Comparison of ENCODE assay signal across 12 cellular contexts in genomic region chr15:85402195-85402921, GRCh38. TPM values are rescaled to one million over a fixed set of nuclear protein-coding genes. Genes with fewer than 3 reads are reported as not detected.
A peak's percentile ranks its signal among the peaks of the same experiment; 100 is the strongest.
DNase-seq lines count a peak whose midpoint lies in the region; ATAC-seq and TF ChIP-seq lines count a peak whose summit lies in the region.
"Had no signal": no experiment of that assay in that cellular context is flagged by ENCODE, and none has a peak within 500 bp of the region (broad histone marks: within the 10 kb centered on the region; RNA-seq: fewer than 3 reads in every experiment).

No MANE protein-coding gene starts in this region.

- ATAC-seq in Right ventricle myocardium superior (ENCODE audit: poor library complexity), result peak; percentile 28
- no peak for ATAC-seq in HG03025 (IDR thresholded peaks at IDR 0.05; ENCODE audit: low FRiP score, unreplicated experiment)

- peaks cover 88% of the 10 kb centered on the region for H3K4me1 Mint-ChIP-seq in activated T-cell treated with anti-CD3 and anti-CD28 coated beads, Interleukin-2, amount 50 U/mL, for 24 hours (ENCODE audit: low read depth)

- peaks cover 63% of the 10 kb centered on the region for H3F3A ChIP-seq in SU-DHL-6 (ENCODE audit: insufficient read depth)

- H3K9ac ChIP-seq in SU-DHL-6 (ENCODE audit: low read length), result peak overlapping the region; percentile 48
- no peak overlapping the region for H3K9ac ChIP-seq in subcutaneous abdominal adipose tissue (ENCODE audit: low read length in 5 of 5)

- no peaks in the 10 kb centered on the region for H3K9me3 Mint-ChIP-seq in activated T-cell treated with anti-CD3 and anti-CD28 coated beads, Interleukin-2, amount 50 U/mL, for 24 hours

- H3K4me3 Mint-ChIP-seq in activated T-cell treated with anti-CD3 and anti-CD28 coated beads, Interleukin-2, amount 50 U/mL, for 24 hours, result peak overlapping the region; percentile 5

- CTCF ChIA-PET in HEK293T (lab: Yijun Ruan, JAX), result interaction anchor here (0.6 to 3.3 kb wide), 4 partner anchors 9 to 71 kb away, joined by 3 to 15 read pairs (median 6); no protein-coding TSS in a partner anchor

- H3K36me3 ChIP-seq in SU-DHL-6 (ENCODE audit: low read length), result no peaks in the 10 kb centered on the region
- no peaks in the 10 kb centered on the region for H3K36me3 ChIP-seq in subcutaneous abdominal adipose tissue (ENCODE audit: control insufficient read depth in 5 of 5, insufficient read depth in 5 of 5, low read length in 5 of 5)
- H3K36me3 ChIP-seq: BE2C had no signal

- H3K36me3 Mint-ChIP-seq in activated T-cell treated with anti-CD3 and anti-CD28 coated beads, Interleukin-2, amount 50 U/mL, for 24 hours (ENCODE audit: low read depth), result peaks cover 4% of the 10 kb centered on the region

- H3K4me1 ChIP-seq in subcutaneous abdominal adipose tissue (ENCODE audit: control insufficient read depth in 5 of 5, insufficient read depth in 5 of 5, low read length in 5 of 5), result peaks cover 0 to 37% (median 26%) of the 10 kb centered on the region in 5 donors

- H3K79me2 ChIP-seq in SU-DHL-6 (ENCODE audit: insufficient read depth, low read length), result peaks cover 97% of the 10 kb centered on the region

- H3K4me2 ChIP-seq in SU-DHL-6 (ENCODE audit: low read depth, low read length, poor library complexity, severe bottlenecking), result peak overlapping the region; percentile 68

- no peaks in the 10 kb centered on the region for H3K27me3 Mint-ChIP-seq in activated T-cell treated with anti-CD3 and anti-CD28 coated beads, Interleukin-2, amount 50 U/mL, for 24 hours

- peak overlapping the region; percentile 97 for H3K27ac ChIP-seq in SU-DHL-6 (ENCODE audit: low read depth, low read length)
- peak overlapping the region; percentile 12 for H3K27ac ChIP-seq in subcutaneous abdominal adipose tissue (ENCODE audit: low read depth, low read length)

- no peak for DNase-seq in activated T-cell treated with anti-CD3 and anti-CD28 coated beads, Interleukin-2, amount 50 U/mL, for 24 hours
- no peak for DNase-seq in activated T-cell treated with anti-CD3 and anti-CD28 coated beads, Interleukin-2, amount 50 U/mL, for 48 hours
- no peak for DNase-seq in Right ventricle myocardium superior
- DNase-seq in NCI-H446 (lab: John Stamatoyannopoulos, UW), result no peak
- DNase-seq in HEK293T (ENCODE audit: extremely low spot score), result no peak
- DNase-seq: BE2C, midbrain, MM.1S, SIG-M5 had no signal

- H3K9me2 ChIP-seq in SU-DHL-6 (replicated peaks; ENCODE audit: insufficient read depth, low read length), result no peaks in the 10 kb centered on the region

- POLR2A ChIA-PET in HEK293T (lab: Yijun Ruan, JAX), result interaction anchor here (0.9 to 1.1 kb wide), 2 partner anchors 11 to 22 kb away, joined by 4 to 5 read pairs; partner anchors contain the start of gene AKAP13

- H4K20me1 ChIP-seq in SU-DHL-6 (ENCODE audit: low read depth, low read length), result peaks cover 4% of the 10 kb centered on the region

- H3K27me3 ChIP-seq in SU-DHL-6 (ENCODE audit: low read length) (no peaks in the 10 kb centered on the region), subcutaneous abdominal adipose tissue (ENCODE audit: control insufficient read depth in 5 of 5, insufficient read depth in 4 of 5, low read length in 5 of 5) (no peaks in the 10 kb centered on the region)
- H3K27me3 ChIP-seq: BE2C had no signal

- TF ChIP-seq CTCF in SU-DHL-6 (IDR thresholded peaks at IDR 0.05; ENCODE audit: insufficient read depth, low read length, poor library complexity, severe bottlenecking), result no peak

- no peak overlapping the region for H2AFZ ChIP-seq in SU-DHL-6 (ENCODE audit: low read depth, low read length, severe bottlenecking)

- H3K27ac Mint-ChIP-seq in activated T-cell treated with anti-CD3 and anti-CD28 coated beads, Interleukin-2, amount 50 U/mL, for 24 hours, result peak overlapping the region; percentile 77

- H3K9me3 ChIP-seq in SU-DHL-6 (ENCODE audit: insufficient read depth, low read length) (no peaks in the 10 kb centered on the region), subcutaneous abdominal adipose tissue (ENCODE audit: control insufficient read depth in 5 of 5, low read length in 5 of 5) (no peaks in the 10 kb centered on the region)
- H3K9me3 ChIP-seq: BE2C had no signal

- H3K4me3 ChIP-seq in SU-DHL-6 (ENCODE audit: insufficient read depth, low read length, poor library complexity, severe bottlenecking) (peak overlapping the region; percentile 38), subcutaneous abdominal adipose tissue (ENCODE audit: low read depth in 1 of 5, low read length in 5 of 5) (no peak overlapping the region)

- intact Hi-C loops in Right ventricle myocardium superior (cut with DNase I), result no loop called here

TF ChIP-seq in HEK293T, 16 proteins besides CTCF, POLR2A, EP300 and RAD21:
- TF ChIP-seq TARDBP (IDR thresholded peaks at IDR 0.05), result no peak
- no peak for TF ChIP-seq FOXK2 (IDR thresholded peaks at IDR 0.05)
- no peak for TF ChIP-seq HDGF (IDR thresholded peaks at IDR 0.05; ENCODE audit: borderline replicate concordance)
- no peak for TF ChIP-seq ARNT (IDR thresholded peaks at IDR 0.05)
- no peak for TF ChIP-seq BHLHE40 (IDR thresholded peaks at IDR 0.05; ENCODE audit: borderline replicate concordance)
- TF ChIP-seq SUZ12 (IDR thresholded peaks at IDR 0.05), result no peak
- no peak for TF ChIP-seq CTBP1 (IDR thresholded peaks at IDR 0.05; ENCODE audit: borderline replicate concordance)
- no peak for TF ChIP-seq SP1 (IDR thresholded peaks at IDR 0.05)
- no peak for TF ChIP-seq LEF1 (IDR thresholded peaks at IDR 0.05; ENCODE audit: borderline replicate concordance)
- no peak for TF ChIP-seq NFRKB (IDR thresholded peaks at IDR 0.05)
- no peak for TF ChIP-seq ELF4 (IDR thresholded peaks at IDR 0.05)

RNA-seq across cellular contexts. Expression of gene AKAP13, which starts 22.0 kb away (rescaled TPM):
- total RNA-seq in Right ventricle myocardium superior, result 322 TPM
